25 cellular contexts compared by ENCODE assay signal in the genomic region with DNA sequence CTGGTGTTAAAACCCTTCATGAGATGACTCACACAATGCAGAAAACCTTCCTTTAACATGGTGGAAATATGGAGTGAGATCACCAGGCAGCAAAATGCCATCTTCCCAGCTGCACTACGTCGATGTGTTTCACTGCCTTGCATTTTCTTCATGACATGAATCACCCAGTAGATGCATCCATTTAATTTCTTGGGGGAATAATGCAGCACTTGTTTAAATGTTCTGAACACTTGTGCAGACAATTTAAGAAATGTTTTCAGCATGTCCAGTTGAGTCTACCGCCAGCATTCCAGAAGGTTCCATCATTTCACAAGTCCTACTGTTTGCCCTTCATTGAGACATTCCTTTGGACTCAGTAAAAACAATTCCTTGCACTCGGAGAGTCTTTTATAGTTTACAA.
DNase-seq lines count a peak whose midpoint lies in the region; ATAC-seq and TF ChIP-seq lines count a peak whose summit lies in the region.
"Had no signal": no experiment of that assay in that cellular context is flagged by ENCODE, and none has a peak within 500 bp of the region (broad histone marks: within the 10 kb centered on the region; RNA-seq: fewer than 3 reads in every experiment).

No MANE protein-coding gene starts in this region.

- no peaks in the 10 kb centered on the region for H3K36me3 Mint-ChIP-seq in type B pancreatic cell
- H3K36me3 Mint-ChIP-seq in MCF 10A (ENCODE audit: insufficient read depth, unreplicated experiment): no peaks in the 10 kb centered on the region
- H3K36me3 Mint-ChIP-seq: activated naive CD4-positive, alpha-beta T cell treated with anti-CD3 and anti-CD28 coated beads, Interleukin-2, amount 50 U/mL, for 24 hours; IgD-negative memory B cell had no signal

- WGBS in esophagus squamous epithelium, 2 donors: 70 to 82% methylated on average over 4 of the region's 4 CpGs

- H3K4me3 Mint-ChIP-seq in type B pancreatic cell: no peak overlapping the region
- no peak overlapping the region for H3K4me3 Mint-ChIP-seq in MCF 10A (ENCODE audit: unreplicated experiment)
- H3K4me3 Mint-ChIP-seq: activated naive CD4-positive, alpha-beta T cell treated with anti-CD3 and anti-CD28 coated beads, Interleukin-2, amount 50 U/mL, for 24 hours; B cell; IgD-negative memory B cell; stimulated activated naive CD8-positive, alpha-beta T cell treated with anti-CD3 and anti-CD28 coated beads, Interleukin-15, amount 100 ng/mL, for 72 hours had no signal

- in situ Hi-C loops in G401 (cut with HindIII; ENCODE audit: low sequenced_read_pairs): no loop called here

- no TSS peak for BruUV-seq in MCF 10A (replicated peaks; lab: Mats Ljungman, UMichigan)

- POLR2A ChIA-PET in MCF 10A (lab: Yijun Ruan, JAX): no interaction called here

- peaks cover 15% of the 10 kb centered on the region for H3K4me1 Mint-ChIP-seq in type B pancreatic cell (ENCODE audit: unreplicated experiment)
- peaks cover 4% of the 10 kb centered on the region for H3K4me1 Mint-ChIP-seq in MCF 10A (ENCODE audit: insufficient read depth, unreplicated experiment)
- H3K4me1 Mint-ChIP-seq: activated naive CD4-positive, alpha-beta T cell treated with anti-CD3 and anti-CD28 coated beads, Interleukin-2, amount 50 U/mL, for 24 hours; B cell; IgD-negative memory B cell; stimulated activated naive CD8-positive, alpha-beta T cell treated with anti-CD3 and anti-CD28 coated beads, Interleukin-15, amount 100 ng/mL, for 72 hours had no signal

- H3K27me3 Mint-ChIP-seq in type B pancreatic cell (no peaks in the 10 kb centered on the region), MCF 10A (ENCODE audit: insufficient read depth, unreplicated experiment) (no peaks in the 10 kb centered on the region)
- H3K27me3 Mint-ChIP-seq: B cell; IgD-negative memory B cell; stimulated activated naive CD8-positive, alpha-beta T cell treated with anti-CD3 and anti-CD28 coated beads, Interleukin-15, amount 100 ng/mL, for 72 hours had no signal

- intact Hi-C loops in MCF 10A (cut with micrococcal nuclease): no loop called here
- intact Hi-C loops in esophagus squamous epithelium (cut with DNase I): no loop called here

- H3K36me3 ChIP-seq in esophagus squamous epithelium: no peaks in the 10 kb centered on the region
- H3K36me3 ChIP-seq: lower lobe of right lung, Peyer's patch, spleen, transverse colon had no signal

- TF ChIP-seq POLR2A in esophagus squamous epithelium (IDR thresholded peaks at IDR 0.05): no peak

- H3K4me3 ChIP-seq in fibroblast of villous mesenchyme (ENCODE audit: low read depth, low read length) (no peak overlapping the region), esophagus squamous epithelium (no peak overlapping the region)
- H3K4me3 ChIP-seq: coronary artery, lower lobe of right lung, Peyer's patch, SK-N-MC, spleen, transverse colon had no signal

- H3K27ac Mint-ChIP-seq in type B pancreatic cell (peak overlapping the region; percentile 5), MCF 10A (ENCODE audit: low read depth, unreplicated experiment) (no peak overlapping the region)
- H3K27ac Mint-ChIP-seq: activated naive CD4-positive, alpha-beta T cell treated with anti-CD3 and anti-CD28 coated beads, Interleukin-2, amount 50 U/mL, for 24 hours; B cell; IgD-negative memory B cell; stimulated activated naive CD8-positive, alpha-beta T cell treated with anti-CD3 and anti-CD28 coated beads, Interleukin-15, amount 100 ng/mL, for 72 hours had no signal

- no peaks in the 10 kb centered on the region for H3K4me1 ChIP-seq in esophagus squamous epithelium
- H3K4me1 ChIP-seq: lower lobe of right lung, Peyer's patch, spleen, transverse colon had no signal

- no peak for ATAC-seq in HG03439 (IDR thresholded peaks at IDR 0.05; ENCODE audit: unreplicated experiment)
- ATAC-seq: lower lobe of right lung; stimulated activated naive CD8-positive, alpha-beta T cell treated with anti-CD3 and anti-CD28 coated beads, Interleukin-15, amount 100 ng/mL, for 72 hours had no signal

- no peaks in the 10 kb centered on the region for H3K9me3 ChIP-seq in esophagus squamous epithelium
- H3K9me3 ChIP-seq: lower lobe of right lung, Peyer's patch, spleen, transverse colon had no signal

- CTCF ChIA-PET in MCF 10A (lab: Yijun Ruan, JAX): no interaction called here

- no peak for TF ChIP-seq CTCF in fibroblast of villous mesenchyme (IDR thresholded peaks at IDR 0.05; ENCODE audit: insufficient read depth, low read depth, low read length)
- no peak for TF ChIP-seq CTCF in type B pancreatic cell (conservative IDR thresholded peaks at IDR 0.05)
- TF ChIP-seq CTCF in MCF 10A (IDR thresholded peaks at IDR 0.05; ENCODE audit: unreplicated experiment): no peak
- no peak for TF ChIP-seq CTCF in esophagus squamous epithelium (IDR thresholded peaks at IDR 0.05)

- H3K9me3 Mint-ChIP-seq in type B pancreatic cell: peaks cover 6% of the 10 kb centered on the region
- H3K9me3 Mint-ChIP-seq in MCF 10A (ENCODE audit: unreplicated experiment): no peaks in the 10 kb centered on the region
- H3K9me3 Mint-ChIP-seq: stimulated activated naive CD8-positive, alpha-beta T cell treated with anti-CD3 and anti-CD28 coated beads, Interleukin-15, amount 100 ng/mL, for 72 hours had no signal

- H3K27me3 ChIP-seq in esophagus squamous epithelium: no peaks in the 10 kb centered on the region
- H3K27me3 ChIP-seq: Peyer's patch, transverse colon had no signal

- DNase-seq in G401 (ENCODE audit: low spot score) (peak; percentile 15), RPMI7951 (ENCODE audit: low read depth) (peak; percentile 80), fibroblast of villous mesenchyme (ENCODE audit: low read depth) (peak; percentile 3), type B pancreatic cell (ENCODE audit: extremely low spot score, unreplicated experiment) (no peak), MCF 10A (ENCODE audit: unreplicated experiment) (no peak), esophagus squamous epithelium (lab: John Stamatoyannopoulos, UW) (no peak)
- DNase-seq: activated T-cell treated with anti-CD3 and anti-CD28 coated beads, Interleukin-2, amount 50 U/mL, for 48 hours; COR-L47; DND-41; lower lobe of right lung; NCI-H2029; NCI-H446 treated with DMSO at 0.1 percent for 48 hours; occipital lobe; Peyer's patch; spleen; stimulated activated CD4-positive, alpha-beta T cell treated with anti-CD3 and anti-CD28 coated beads, Interleukin-4, amount 100 ng/mL, for 24 hours; stimulated activated naive CD8-positive, alpha-beta T cell treated with anti-CD3 and anti-CD28 coated beads, Interleukin-15, amount 100 ng/mL, for 72 hours; T1000; transverse colon had no signal

- H3K27ac ChIP-seq in esophagus squamous epithelium: no peak overlapping the region
- H3K27ac ChIP-seq: coronary artery, lower lobe of right lung, Peyer's patch, SK-N-MC, spleen, transverse colon had no signal

Comparison
In these comparisons a context has a peak if more than half of its experiments do, and no peak if none do; other contexts are left out.
1. DNase-seq: peak in G401 (single experiment), RPMI7951 (single experiment) and fibroblast of villous mesenchyme (single experiment); none in type B pancreatic cell (single experiment), MCF 10A (single experiment) and esophagus squamous epithelium (single experiment).